13 cellular contexts compared by ENCODE assay signal in genomic region chr3:45984331-45985312, GRCh38. TPM values are rescaled to one million over a fixed set of nuclear protein-coding genes. Genes with fewer than 3 reads are reported as not detected.
DNase-seq lines count a peak whose midpoint lies in the region; ATAC-seq, FAIRE-seq and TF ChIP-seq lines count a peak whose summit lies in the region.
"Had no signal": no experiment of that assay in that cellular context is flagged by ENCODE, and none has a peak within 500 bp of the region (broad histone marks: within the 10 kb centered on the region; RNA-seq: fewer than 3 reads in every experiment).

No MANE protein-coding gene starts in this region.

- TF ChIP-seq POLR2A in esophagus squamous epithelium (IDR thresholded peaks at IDR 0.05) = no peak

- H3K9ac ChIP-seq in mucosa of stomach (ENCODE audit: low read length) = peak overlapping the region; percentile 67

- no peak for DNase-seq in Right ventricle myocardium inferior (ENCODE audit: missing footprints)
- DNase-seq in left cardiac atrium = no peak
- no peak for DNase-seq in esophagus squamous epithelium (lab: John Stamatoyannopoulos, UW)
- DNase-seq in nephron progenitor cell = no peak
- DNase-seq in HTR-8/SVneo (ENCODE audit: insufficient read length, low spot score) = no peak
- DNase-seq: activated gamma-delta T cell; effector CD4-positive, alpha-beta T cell; NCI-H1105 treated with DMSO at 0.1 percent for 48 hours had no signal

- WGBS in esophagus squamous epithelium, 2 donors = 71 to 80% methylated on average over 6 to 8 of the region's 8 CpGs

- peaks cover 32 to 62% (median 51%) of the 10 kb centered on the region in 3 donors for H3K4me1 ChIP-seq in esophagus squamous epithelium
- H3K4me1 ChIP-seq in mucosa of stomach (ENCODE audit: control insufficient read depth, insufficient read depth, low read length) = peaks cover 87% of the 10 kb centered on the region

- H3K27me3 Mint-ChIP-seq in nephron progenitor cell (ENCODE audit: low read depth, poor library complexity) = no peaks in the 10 kb centered on the region

- H3K27me3 ChIP-seq in esophagus squamous epithelium (no peaks in the 10 kb centered on the region), mucosa of stomach (ENCODE audit: control insufficient read depth, insufficient read depth, low read length) (no peaks in the 10 kb centered on the region)

- no peak overlapping the region for H3K4me3 Mint-ChIP-seq in nephron progenitor cell

- H3K9me3 ChIP-seq in esophagus squamous epithelium (no peaks in the 10 kb centered on the region), mucosa of stomach (ENCODE audit: control insufficient read depth, low read length) (no peaks in the 10 kb centered on the region)

- H3K4me3 ChIP-seq in esophagus squamous epithelium (no peak overlapping the region), mucosa of stomach (ENCODE audit: low read length) (no peak overlapping the region)

- ATAC-seq in Right ventricle myocardium inferior (peak; percentile 22), left cardiac atrium (no peak), GM18520 (IDR thresholded peaks at IDR 0.05; ENCODE audit: unreplicated experiment) (no peak), GM18502 (IDR thresholded peaks at IDR 0.05; ENCODE audit: poor library complexity, unreplicated experiment) (no peak)

- no peak overlapping the region for H3K27ac Mint-ChIP-seq in nephron progenitor cell

- intact Hi-C loops in Right ventricle myocardium inferior (cut with DNase I) = loop anchor here (5.0 kb wide), 1 partner anchor 42 kb away; the partner anchor contains the start of gene CXCR6
- intact Hi-C loops in left cardiac atrium (cut with DNase I) = no loop called here
- intact Hi-C loops in esophagus squamous epithelium (cut with DNase I) = no loop called here

- H3K36me3 ChIP-seq in esophagus squamous epithelium = peaks cover 3 to 57% (median 13%) of the 10 kb centered on the region in 3 donors
- H3K36me3 ChIP-seq in mucosa of stomach (ENCODE audit: control insufficient read depth, insufficient read depth, low read length) = peaks cover 15% of the 10 kb centered on the region

- H3K9me3 Mint-ChIP-seq in nephron progenitor cell = no peaks in the 10 kb centered on the region

- no peak for TF ChIP-seq CTCF in esophagus squamous epithelium (IDR thresholded peaks at IDR 0.05)
- no peak for TF ChIP-seq CTCF in nephron progenitor cell (IDR thresholded peaks at IDR 0.05)

- FAIRE-seq in HTR-8/SVneo (lab: Jason Lieb, UNC) = no peak
- FAIRE-seq: TTC549 had no signal

- peak overlapping the region in 3 of 4 donors; percentile 46 to 88 (median 84) for H3K27ac ChIP-seq in esophagus squamous epithelium

- peaks cover 13% of the 10 kb centered on the region for H3K36me3 Mint-ChIP-seq in nephron progenitor cell (ENCODE audit: low read depth)

- H3K4me1 Mint-ChIP-seq in nephron progenitor cell = peaks cover 25% of the 10 kb centered on the region

RNA-seq across cellular contexts. Expression of gene FYCO1, which starts 11.0 kb away (rescaled TPM):
- total RNA-seq in Right ventricle myocardium inferior = 107 TPM
- total RNA-seq in left cardiac atrium = 10 to 100 TPM; 64.4 to 91.9 TPM
- 10 to 100 TPM; 17.8 to 33.3 (median 25.0) TPM for total RNA-seq in esophagus squamous epithelium

RNA-seq across cellular contexts. Expression of gene CXCR6, which starts 41.4 kb away (rescaled TPM):
- 0.19 TPM for total RNA-seq in Right ventricle myocardium inferior
- 1 to 10 TPM in 1 of 2 donors, under 1 TPM in 1; 0.39 to 2.6 TPM for total RNA-seq in left cardiac atrium
- 10 to 100 TPM in 1 of 4 donors, 1 to 10 TPM in 3; 1.7 to 12.0 (median 4.4) TPM for total RNA-seq in esophagus squamous epithelium
- total RNA-seq: kidney epithelial cell had no signal

RNA-seq across cellular contexts. Expression of gene XCR1, which starts 42.7 kb away (rescaled TPM):
- total RNA-seq in Right ventricle myocardium inferior = not detected
- total RNA-seq in left cardiac atrium = under 1 TPM; 0.08 to 0.09 TPM
- total RNA-seq in esophagus squamous epithelium = under 1 TPM in 3 of 4 donors, not detected in 1; 0.08 to 0.19 (median 0.12) TPM
- total RNA-seq: kidney epithelial cell had no signal
